ENCODE assay signal across 13 cellular contexts in genomic region chr9:133839822-133840329, GRCh38.
DNase-seq lines count a peak whose midpoint lies in the region; ATAC-seq and TF ChIP-seq lines count a peak whose summit lies in the region.
"Had no signal": no experiment of that assay in that cellular context is flagged by ENCODE, and none has a peak within 500 bp of the region (broad histone marks: within the 10 kb centered on the region; RNA-seq: fewer than 3 reads in every experiment).

No MANE protein-coding gene starts in this region.

- POLR2A ChIA-PET in naive thymus-derived CD4-positive, alpha-beta T cell (lab: Charles Lee): no interaction called here

- H3K4me2 ChIP-seq in BLaER1 treated with 17β-estradiol and CSF1 and Interleukin-3, amounts not matched to agents 10 nM and 100 nM: peak overlapping the region; percentile 26 to 67 (median 49)

- CTCF ChIA-PET in naive thymus-derived CD4-positive, alpha-beta T cell (lab: Charles Lee): no interaction called here

- ATAC-seq in naive thymus-derived CD4-positive, alpha-beta T cell: peak; percentile 48
- ATAC-seq in GM21528 (IDR thresholded peaks at IDR 0.05; ENCODE audit: low FRiP score, unreplicated experiment) (no peak), GM18870 (IDR thresholded peaks at IDR 0.05; ENCODE audit: unreplicated experiment) (no peak)

- H3K27ac Mint-ChIP-seq in naive thymus-derived CD4-positive, alpha-beta T cell: no peak overlapping the region
- H3K27ac Mint-ChIP-seq: activated naive CD4-positive, alpha-beta T cell treated with anti-CD3 and anti-CD28 coated beads, Interleukin-2, amount 50 U/mL, for 24 hours had no signal

- no peak overlapping the region for H3K27ac ChIP-seq in BLaER1 treated with 17β-estradiol and CSF1 and Interleukin-3, amounts not matched to agents 10 nM and 100 nM
- no peak overlapping the region for H3K27ac ChIP-seq in naive thymus-derived CD4-positive, alpha-beta T cell (ENCODE audit: low read depth, low read length)

- TF ChIP-seq CTCF in fibroblast of pulmonary artery (IDR thresholded peaks at IDR 0.05; ENCODE audit: low read length, missing control alignments): no peak

- 0 out of 22 replicates have a peak overlapping the region, but pooled peaks of 1 of the 11 experiments have one; percentile 23 for H3K9ac ChIP-seq in BLaER1 treated with 17β-estradiol and CSF1 and Interleukin-3, amounts not matched to agents 10 nM and 100 nM

- H4K20me1 ChIP-seq in BLaER1 treated with 17β-estradiol and CSF1 and Interleukin-3, amounts not matched to agents 10 nM and 100 nM: peaks cover 0 to 72% (median 44%) of the 10 kb centered on the region in 11 experiments; a peak in 19 of 22 replicates

- no peaks in the 10 kb centered on the region for H3K9me3 Mint-ChIP-seq in naive thymus-derived CD4-positive, alpha-beta T cell
- H3K9me3 Mint-ChIP-seq: activated naive CD4-positive, alpha-beta T cell treated with anti-CD3 and anti-CD28 coated beads, Interleukin-2, amount 50 U/mL, for 24 hours had no signal

- H3K4me3 Mint-ChIP-seq in naive thymus-derived CD4-positive, alpha-beta T cell: no peak overlapping the region
- H3K4me3 Mint-ChIP-seq: activated naive CD4-positive, alpha-beta T cell treated with anti-CD3 and anti-CD28 coated beads, Interleukin-2, amount 50 U/mL, for 24 hours had no signal

- intact Hi-C loops in naive thymus-derived CD4-positive, alpha-beta T cell (cut with micrococcal nuclease): no loop called here

- peaks cover 0 to 3% (median 0%) of the 10 kb centered on the region in 7 donors for H3K4me1 Mint-ChIP-seq in naive thymus-derived CD4-positive, alpha-beta T cell
- H3K4me1 Mint-ChIP-seq: activated naive CD4-positive, alpha-beta T cell treated with anti-CD3 and anti-CD28 coated beads, Interleukin-2, amount 50 U/mL, for 24 hours had no signal

- peaks cover 33 to 45% (median 42%) of the 10 kb centered on the region in 10 experiments for H3K4me1 ChIP-seq in BLaER1 treated with 17β-estradiol and CSF1 and Interleukin-3, amounts not matched to agents 10 nM and 100 nM
- H3K4me1 ChIP-seq in naive thymus-derived CD4-positive, alpha-beta T cell (ENCODE audit: control insufficient read depth in 2 of 2, insufficient read depth in 2 of 2, low read length in 2 of 2): no peaks in the 10 kb centered on the region

- no peaks in the 10 kb centered on the region for H3K36me3 ChIP-seq in BLaER1 treated with 17β-estradiol and CSF1 and Interleukin-3, amounts not matched to agents 10 nM and 100 nM
- H3K36me3 ChIP-seq in naive thymus-derived CD4-positive, alpha-beta T cell (ENCODE audit: control insufficient read depth in 2 of 3, insufficient read depth in 3 of 3, low read length in 3 of 3): no peaks in the 10 kb centered on the region

- H3K36me3 Mint-ChIP-seq in naive thymus-derived CD4-positive, alpha-beta T cell: no peaks in the 10 kb centered on the region
- H3K36me3 Mint-ChIP-seq: activated naive CD4-positive, alpha-beta T cell treated with anti-CD3 and anti-CD28 coated beads, Interleukin-2, amount 50 U/mL, for 24 hours had no signal

- H3K9me3 ChIP-seq in BLaER1 treated with 17β-estradiol and CSF1 and Interleukin-3, amounts not matched to agents 10 nM and 100 nM (replicated peaks in 1 of 11): no peaks in the 10 kb centered on the region
- no peaks in the 10 kb centered on the region for H3K9me3 ChIP-seq in naive thymus-derived CD4-positive, alpha-beta T cell (ENCODE audit: control insufficient read depth in 2 of 3, low read length in 3 of 3)

- H3K27me3 Mint-ChIP-seq in naive thymus-derived CD4-positive, alpha-beta T cell: no peaks in the 10 kb centered on the region

- peak; percentile 35 for DNase-seq in RPMI7951 (ENCODE audit: low read depth)
- DNase-seq in fibroblast of pulmonary artery (ENCODE audit: low read depth): peak; percentile 30
- DNase-seq in naive thymus-derived CD4-positive, alpha-beta T cell: no peak
- DNase-seq in superior temporal gyrus (ENCODE audit: extremely low spot score): no peak
- no peak for DNase-seq in H4 (ENCODE audit: low spot score)
- DNase-seq: activated CD4-positive, alpha-beta T cell treated with anti-CD3 and anti-CD28 coated beads for 48 hours; NCI-H187 treated with DMSO at 0.1 percent for 48 hours; SHP77; stimulated activated CD4-positive, alpha-beta T cell treated with anti-CD3 and anti-CD28 coated beads, Interleukin-4, amount 100 ng/mL, for 1 hour had no signal

- no peak overlapping the region for H3K4me3 ChIP-seq in BLaER1 treated with 17β-estradiol and CSF1 and Interleukin-3, amounts not matched to agents 10 nM and 100 nM
- H3K4me3 ChIP-seq in fibroblast of pulmonary artery (replicated peaks; ENCODE audit: low read depth, low read length): no peak overlapping the region
- no peak overlapping the region for H3K4me3 ChIP-seq in naive thymus-derived CD4-positive, alpha-beta T cell (ENCODE audit: low read length)

- no peaks in the 10 kb centered on the region for H3K27me3 ChIP-seq in BLaER1 treated with 17β-estradiol and CSF1 and Interleukin-3, amounts not matched to agents 10 nM and 100 nM
- no peaks in the 10 kb centered on the region for H3K27me3 ChIP-seq in naive thymus-derived CD4-positive, alpha-beta T cell (ENCODE audit: control insufficient read depth in 2 of 2, insufficient read depth in 2 of 2, low read length in 2 of 2)

Comparison
In these comparisons a context has a peak if more than half of its experiments do, and no peak if none do; other contexts are left out.
1. DNase-seq: peak in RPMI7951 (single experiment) and fibroblast of pulmonary artery (single experiment); none in naive thymus-derived CD4-positive, alpha-beta T cell (0 of 9), superior temporal gyrus (single experiment) and H4 (single experiment).